In the genomic region with DNA sequence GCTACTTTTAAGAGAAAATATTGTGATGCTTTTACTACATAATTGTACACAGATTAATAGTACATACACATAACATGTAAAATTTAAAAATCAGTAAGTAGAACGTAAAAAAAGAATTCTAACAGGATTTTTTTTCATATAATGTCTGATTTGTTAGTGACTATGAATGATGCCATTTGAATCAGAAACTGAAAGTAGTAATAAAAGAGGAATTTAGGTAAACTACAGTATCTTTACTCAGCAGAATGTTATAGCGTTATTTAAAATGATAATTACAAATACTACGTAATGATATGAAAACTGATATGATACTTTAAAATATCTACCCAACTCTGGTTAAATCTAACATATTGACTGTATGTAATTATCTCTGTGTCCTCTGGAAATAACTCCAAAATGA, we compare ENCODE assay signal across 22 cellular contexts.
A peak's percentile ranks its signal among the peaks of the same experiment; 100 is the strongest.
DNase-seq lines count a peak whose midpoint lies in the region; ATAC-seq, FAIRE-seq and TF ChIP-seq lines count a peak whose summit lies in the region.
"Had no signal": no experiment of that assay in that cellular context is flagged by ENCODE, and none has a peak within 500 bp of the region (broad histone marks: within the 10 kb centered on the region; RNA-seq: fewer than 3 reads in every experiment).

No MANE protein-coding gene starts in this region.

- no peak for TF ChIP-seq POLR2A in A549 (IDR thresholded peaks at IDR 0.05; ENCODE audit: low read length)

- no peaks in the 10 kb centered on the region for H3K36me3 ChIP-seq in small intestine (ENCODE audit: control insufficient read depth in 2 of 2, insufficient read depth in 2 of 2, low read length in 2 of 2)
- H3K36me3 ChIP-seq: vagina had no signal

- no peak overlapping the region for H3K4me3 ChIP-seq in A549
- H3K4me3 ChIP-seq in small intestine (ENCODE audit: low read depth in 1 of 2, low read length in 2 of 2), result no peak overlapping the region
- H3K4me3 ChIP-seq: lung, vagina had no signal

- FAIRE-seq in A549 (lab: Jason Lieb, UNC) (peak; percentile 76), D721Med (lab: Jason Lieb, UNC) (peak; percentile 96), small intestine (lab: Jason Lieb, UNC) (no peak)

- CTCF ChIA-PET in A549 (lab: Yijun Ruan, JAX), result no interaction called here

- H3K27ac ChIP-seq in A549 (no peak overlapping the region), small intestine (ENCODE audit: low read depth in 1 of 2, low read length in 1 of 2) (no peak overlapping the region)
- H3K27ac ChIP-seq: heart left ventricle, vagina had no signal

- H3K4me1 ChIP-seq in A549 (0 out of 3 replicates have a peak, but pooled peaks cover 4% of the 10 kb centered on the region), small intestine (ENCODE audit: control insufficient read depth in 2 of 2, insufficient read depth in 1 of 2, low read depth in 1 of 2, low read length in 1 of 2) (no peaks in the 10 kb centered on the region)
- H3K4me1 ChIP-seq: vagina had no signal

- DNase-seq in A549 (ENCODE audit: low read depth in 1 of 2, low spot score in 1 of 2) (no peak), D721Med (ENCODE audit: insufficient read length, low spot score) (no peak), NAMALWA (ENCODE audit: low spot score) (peak; percentile 14), fibroblast of peridontal ligament (ENCODE audit: extremely low read depth) (peak; percentile 23), small intestine (no peak), nucleus accumbens (lab: John Stamatoyannopoulos, UW) (no peak)
- DNase-seq: activated CD8-positive, alpha-beta memory T cell treated with anti-CD3 and anti-CD28 coated beads for 24 hours; Calu3; effector CD8-positive, alpha-beta T cell; heart left ventricle; MV-4-11; naive thymus-derived CD8-positive, alpha-beta T cell; NCI-H2029; NCI-H510A treated with DMSO at 0.1 percent for 48 hours; SHP77 treated with DMSO at 0.1 percent for 48 hours; stimulated activated CD4-positive, alpha-beta T cell treated with anti-CD3 and anti-CD28 coated beads, Interleukin-4, amount 100 ng/mL, for 4 hours; substantia nigra had no signal

- TF ChIP-seq RAD21 in A549 (conservative IDR thresholded peaks at IDR 0.05 in 1 of 2, IDR thresholded peaks at IDR 0.05 in 1 of 2), result no peak

- H3K4me2 ChIP-seq in A549, result no peak overlapping the region

- POLR2A ChIA-PET in A549 (lab: Yijun Ruan, JAX), result no interaction called here

- TF ChIP-seq CTCF in A549 (IDR thresholded peaks at IDR 0.05) (no peak), D721Med (IDR thresholded peaks at IDR 0.05; ENCODE audit: insufficient read depth, missing control alignments) (no peak)

- WGBS in A549 (ENCODE audit: missing lambda C conversion rate), result 88% methylated on average over 3 of the region's 3 CpGs
- WGBS in small intestine, 3 donors, result 38 to 54% (median 52%) methylated on average over 3 of the region's 3 CpGs

- H3K27me3 ChIP-seq in small intestine (ENCODE audit: control insufficient read depth in 2 of 2, insufficient read depth in 2 of 2, low read length in 2 of 2), result no peaks in the 10 kb centered on the region
- H3K27me3 ChIP-seq: heart left ventricle, vagina had no signal

- no peak for TF ChIP-seq EP300 in A549 (IDR thresholded peaks at IDR 0.05)

- no peaks in the 10 kb centered on the region for H3K9me3 ChIP-seq in A549
- H3K9me3 ChIP-seq in small intestine (ENCODE audit: control insufficient read depth, low read depth), result no peaks in the 10 kb centered on the region
- H3K9me3 ChIP-seq: heart left ventricle, vagina had no signal

- ATAC-seq in A549 (no peak), GM19395 (IDR thresholded peaks at IDR 0.05; ENCODE audit: unreplicated experiment) (no peak), HG02884 (IDR thresholded peaks at IDR 0.05; ENCODE audit: unreplicated experiment) (no peak)
- ATAC-seq: heart left ventricle; naive thymus-derived CD8-positive, alpha-beta T cell; WTC11 had no signal

TF ChIP-seq in A549, 52 proteins besides CTCF, POLR2A, EP300 and RAD21:
- TF ChIP-seq NPAS2 (CRISPR knock-in tag; IDR thresholded peaks at IDR 0.05; ENCODE audit: borderline replicate concordance), result no peak
- TF ChIP-seq ZC3H11A (IDR thresholded peaks at IDR 0.05), result no peak
- TF ChIP-seq RFX5 (IDR thresholded peaks at IDR 0.05), result no peak
- TF ChIP-seq, protein P1, sequence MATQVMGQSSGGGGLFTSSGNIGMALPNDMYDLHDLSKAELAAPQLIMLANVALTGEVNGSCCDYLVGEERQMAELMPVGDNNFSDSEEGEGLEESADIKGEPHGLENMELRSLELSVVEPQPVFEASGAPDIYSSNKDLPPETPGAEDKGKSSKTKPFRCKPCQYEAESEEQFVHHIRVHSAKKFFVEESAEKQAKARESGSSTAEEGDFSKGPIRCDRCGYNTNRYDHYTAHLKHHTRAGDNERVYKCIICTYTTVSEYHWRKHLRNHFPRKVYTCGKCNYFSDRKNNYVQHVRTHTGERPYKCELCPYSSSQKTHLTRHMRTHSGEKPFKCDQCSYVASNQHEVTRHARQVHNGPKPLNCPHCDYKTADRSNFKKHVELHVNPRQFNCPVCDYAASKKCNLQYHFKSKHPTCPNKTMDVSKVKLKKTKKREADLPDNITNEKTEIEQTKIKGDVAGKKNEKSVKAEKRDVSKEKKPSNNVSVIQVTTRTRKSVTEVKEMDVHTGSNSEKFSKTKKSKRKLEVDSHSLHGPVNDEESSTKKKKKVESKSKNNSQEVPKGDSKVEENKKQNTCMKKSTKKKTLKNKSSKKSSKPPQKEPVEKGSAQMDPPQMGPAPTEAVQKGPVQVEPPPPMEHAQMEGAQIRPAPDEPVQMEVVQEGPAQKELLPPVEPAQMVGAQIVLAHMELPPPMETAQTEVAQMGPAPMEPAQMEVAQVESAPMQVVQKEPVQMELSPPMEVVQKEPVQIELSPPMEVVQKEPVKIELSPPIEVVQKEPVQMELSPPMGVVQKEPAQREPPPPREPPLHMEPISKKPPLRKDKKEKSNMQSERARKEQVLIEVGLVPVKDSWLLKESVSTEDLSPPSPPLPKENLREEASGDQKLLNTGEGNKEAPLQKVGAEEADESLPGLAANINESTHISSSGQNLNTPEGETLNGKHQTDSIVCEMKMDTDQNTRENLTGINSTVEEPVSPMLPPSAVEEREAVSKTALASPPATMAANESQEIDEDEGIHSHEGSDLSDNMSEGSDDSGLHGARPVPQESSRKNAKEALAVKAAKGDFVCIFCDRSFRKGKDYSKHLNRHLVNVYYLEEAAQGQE (IDR thresholded peaks at IDR 0.05), result no peak
- TF ChIP-seq CHD2 (IDR thresholded peaks at IDR 0.05; ENCODE audit: low read length, partially characterized antibody), result no peak
- no peak for TF ChIP-seq HDAC2 (IDR thresholded peaks at IDR 0.05)
- TF ChIP-seq, protein P2, sequence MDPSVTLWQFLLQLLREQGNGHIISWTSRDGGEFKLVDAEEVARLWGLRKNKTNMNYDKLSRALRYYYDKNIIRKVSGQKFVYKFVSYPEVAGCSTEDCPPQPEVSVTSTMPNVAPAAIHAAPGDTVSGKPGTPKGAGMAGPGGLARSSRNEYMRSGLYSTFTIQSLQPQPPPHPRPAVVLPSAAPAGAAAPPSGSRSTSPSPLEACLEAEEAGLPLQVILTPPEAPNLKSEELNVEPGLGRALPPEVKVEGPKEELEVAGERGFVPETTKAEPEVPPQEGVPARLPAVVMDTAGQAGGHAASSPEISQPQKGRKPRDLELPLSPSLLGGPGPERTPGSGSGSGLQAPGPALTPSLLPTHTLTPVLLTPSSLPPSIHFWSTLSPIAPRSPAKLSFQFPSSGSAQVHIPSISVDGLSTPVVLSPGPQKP (IDR thresholded peaks at IDR 0.05; ENCODE audit: low read depth, low read length), result no peak
- TF ChIP-seq, protein P3, sequence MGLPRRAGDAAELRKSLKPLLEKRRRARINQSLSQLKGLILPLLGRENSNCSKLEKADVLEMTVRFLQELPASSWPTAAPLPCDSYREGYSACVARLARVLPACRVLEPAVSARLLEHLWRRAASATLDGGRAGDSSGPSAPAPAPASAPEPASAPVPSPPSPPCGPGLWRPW (IDR thresholded peaks at IDR 0.05), result no peak
- no peak for TF ChIP-seq PHF8 (IDR thresholded peaks at IDR 0.05; ENCODE audit: borderline replicate concordance, low read depth)
- TF ChIP-seq SMC3 (IDR thresholded peaks at IDR 0.05), result no peak
- TF ChIP-seq, protein P4, sequence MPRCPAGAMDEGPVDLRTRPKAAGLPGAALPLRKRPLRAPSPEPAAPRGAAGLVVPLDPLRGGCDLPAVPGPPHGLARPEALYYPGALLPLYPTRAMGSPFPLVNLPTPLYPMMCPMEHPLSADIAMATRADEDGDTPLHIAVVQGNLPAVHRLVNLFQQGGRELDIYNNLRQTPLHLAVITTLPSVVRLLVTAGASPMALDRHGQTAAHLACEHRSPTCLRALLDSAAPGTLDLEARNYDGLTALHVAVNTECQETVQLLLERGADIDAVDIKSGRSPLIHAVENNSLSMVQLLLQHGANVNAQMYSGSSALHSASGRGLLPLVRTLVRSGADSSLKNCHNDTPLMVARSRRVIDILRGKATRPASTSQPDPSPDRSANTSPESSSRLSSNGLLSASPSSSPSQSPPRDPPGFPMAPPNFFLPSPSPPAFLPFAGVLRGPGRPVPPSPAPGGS (IDR thresholded peaks at IDR 0.05), result no peak
- TF ChIP-seq TP53 (CRISPR knock-in tag; IDR thresholded peaks at IDR 0.05), result no peak
- no peak for TF ChIP-seq CEBPB (IDR thresholded peaks at IDR 0.05)

Comparison
In these comparisons a context has a peak if more than half of its experiments do, and no peak if none do; other contexts are left out.
1. DNase-seq: peak in NAMALWA (single experiment) and fibroblast of peridontal ligament (single experiment); none in A549 (0 of 2), D721Med (single experiment), small intestine (single experiment) and nucleus accumbens (0 of 56).